26 cellular contexts compared by ENCODE assay signal in genomic region chr1:192776206-192776605, GRCh38.
"Had no signal": no experiment of that assay in that cellular context is flagged by ENCODE, and none has a peak within 500 bp of the region (broad histone marks: within the 10 kb centered on the region; RNA-seq: fewer than 3 reads in every experiment).

No MANE protein-coding gene starts in this region.

- H3K36me3 ChIP-seq: colonic mucosa, esophagus muscularis mucosa, esophagus squamous epithelium, gastrocnemius medialis, gastroesophageal sphincter, heart left ventricle, heart right ventricle had no signal

- H3K4me1 ChIP-seq: colonic mucosa, esophagus muscularis mucosa, foreskin keratinocyte, gastrocnemius medialis, gastroesophageal sphincter, heart left ventricle, heart right ventricle had no signal

- H3K27ac ChIP-seq: colonic mucosa, coronary artery, dorsolateral prefrontal cortex, epithelial cell of prostate, esophagus muscularis mucosa, esophagus squamous epithelium, foreskin keratinocyte, gastrocnemius medialis, gastroesophageal sphincter, heart left ventricle, heart right ventricle had no signal

- H3K4me3 ChIP-seq: colonic mucosa, coronary artery, dorsolateral prefrontal cortex, esophagus muscularis mucosa, esophagus squamous epithelium, gastrocnemius medialis, gastroesophageal sphincter, heart left ventricle, heart right ventricle had no signal

- H3K9me3 ChIP-seq: colonic mucosa, esophagus muscularis mucosa, esophagus squamous epithelium, gastrocnemius medialis, gastroesophageal sphincter had no signal

- FAIRE-seq: colon, endometrium, endothelial cell of umbilical vein, frontal cortex had no signal

- H3K27me3 ChIP-seq: colonic mucosa, dorsolateral prefrontal cortex, esophagus muscularis mucosa, esophagus squamous epithelium, foreskin keratinocyte, gastrocnemius medialis, gastroesophageal sphincter, heart left ventricle, heart right ventricle had no signal

- DNase-seq: colonic mucosa; cortex of kidney; dermis blood vessel endothelial cell; dorsolateral prefrontal cortex; effector CD4-positive, alpha-beta T cell; effector CD8-positive, alpha-beta T cell; effector memory CD4-positive, alpha-beta T cell; effector memory CD8-positive, alpha-beta T cell; endodermal cell; erythroblast; esophagus squamous epithelium; foreskin melanocyte; gastrocnemius medialis; glutamatergic neuron; head of caudate nucleus; heart left ventricle; heart right ventricle had no signal
